Comparison of ENCODE assay signal across 1 cellular context in the genomic region with DNA sequence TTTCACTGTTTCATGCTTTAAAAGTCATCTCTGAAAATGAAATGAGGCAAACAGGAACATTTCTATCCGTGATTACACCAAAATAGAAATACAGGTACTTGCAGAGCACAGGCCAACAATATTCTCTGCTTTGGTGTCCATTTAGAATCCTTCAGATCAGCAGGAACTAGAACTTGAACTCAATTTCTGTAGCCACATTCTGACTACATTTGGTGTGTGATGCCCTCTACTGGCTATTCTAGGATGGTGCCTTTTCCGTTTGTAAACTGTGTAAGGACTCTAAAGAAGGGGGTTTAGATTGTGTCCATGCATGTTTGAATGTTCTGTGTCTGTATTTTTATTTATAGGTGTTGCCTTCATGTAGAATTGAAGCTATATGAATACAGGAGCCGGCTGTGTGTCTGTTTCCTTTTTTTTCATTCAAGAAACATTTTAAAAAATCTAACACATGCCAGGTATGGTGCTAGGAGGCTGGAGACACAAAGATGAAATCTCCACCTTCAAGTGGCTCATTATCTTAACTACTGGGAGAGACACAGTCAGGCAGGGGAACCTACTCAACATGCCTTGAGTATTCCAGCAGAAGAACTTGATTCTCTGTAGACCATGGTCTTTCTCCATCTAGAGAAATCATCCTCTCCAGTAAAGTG.
TF ChIP-seq lines count a peak whose summit lies in the region.

No MANE protein-coding gene starts in this region.

TF ChIP-seq in GM23338, 12 proteins besides CTCF, POLR2A, EP300 and RAD21 (continued from another document):
- TF ChIP-seq, protein P1, sequence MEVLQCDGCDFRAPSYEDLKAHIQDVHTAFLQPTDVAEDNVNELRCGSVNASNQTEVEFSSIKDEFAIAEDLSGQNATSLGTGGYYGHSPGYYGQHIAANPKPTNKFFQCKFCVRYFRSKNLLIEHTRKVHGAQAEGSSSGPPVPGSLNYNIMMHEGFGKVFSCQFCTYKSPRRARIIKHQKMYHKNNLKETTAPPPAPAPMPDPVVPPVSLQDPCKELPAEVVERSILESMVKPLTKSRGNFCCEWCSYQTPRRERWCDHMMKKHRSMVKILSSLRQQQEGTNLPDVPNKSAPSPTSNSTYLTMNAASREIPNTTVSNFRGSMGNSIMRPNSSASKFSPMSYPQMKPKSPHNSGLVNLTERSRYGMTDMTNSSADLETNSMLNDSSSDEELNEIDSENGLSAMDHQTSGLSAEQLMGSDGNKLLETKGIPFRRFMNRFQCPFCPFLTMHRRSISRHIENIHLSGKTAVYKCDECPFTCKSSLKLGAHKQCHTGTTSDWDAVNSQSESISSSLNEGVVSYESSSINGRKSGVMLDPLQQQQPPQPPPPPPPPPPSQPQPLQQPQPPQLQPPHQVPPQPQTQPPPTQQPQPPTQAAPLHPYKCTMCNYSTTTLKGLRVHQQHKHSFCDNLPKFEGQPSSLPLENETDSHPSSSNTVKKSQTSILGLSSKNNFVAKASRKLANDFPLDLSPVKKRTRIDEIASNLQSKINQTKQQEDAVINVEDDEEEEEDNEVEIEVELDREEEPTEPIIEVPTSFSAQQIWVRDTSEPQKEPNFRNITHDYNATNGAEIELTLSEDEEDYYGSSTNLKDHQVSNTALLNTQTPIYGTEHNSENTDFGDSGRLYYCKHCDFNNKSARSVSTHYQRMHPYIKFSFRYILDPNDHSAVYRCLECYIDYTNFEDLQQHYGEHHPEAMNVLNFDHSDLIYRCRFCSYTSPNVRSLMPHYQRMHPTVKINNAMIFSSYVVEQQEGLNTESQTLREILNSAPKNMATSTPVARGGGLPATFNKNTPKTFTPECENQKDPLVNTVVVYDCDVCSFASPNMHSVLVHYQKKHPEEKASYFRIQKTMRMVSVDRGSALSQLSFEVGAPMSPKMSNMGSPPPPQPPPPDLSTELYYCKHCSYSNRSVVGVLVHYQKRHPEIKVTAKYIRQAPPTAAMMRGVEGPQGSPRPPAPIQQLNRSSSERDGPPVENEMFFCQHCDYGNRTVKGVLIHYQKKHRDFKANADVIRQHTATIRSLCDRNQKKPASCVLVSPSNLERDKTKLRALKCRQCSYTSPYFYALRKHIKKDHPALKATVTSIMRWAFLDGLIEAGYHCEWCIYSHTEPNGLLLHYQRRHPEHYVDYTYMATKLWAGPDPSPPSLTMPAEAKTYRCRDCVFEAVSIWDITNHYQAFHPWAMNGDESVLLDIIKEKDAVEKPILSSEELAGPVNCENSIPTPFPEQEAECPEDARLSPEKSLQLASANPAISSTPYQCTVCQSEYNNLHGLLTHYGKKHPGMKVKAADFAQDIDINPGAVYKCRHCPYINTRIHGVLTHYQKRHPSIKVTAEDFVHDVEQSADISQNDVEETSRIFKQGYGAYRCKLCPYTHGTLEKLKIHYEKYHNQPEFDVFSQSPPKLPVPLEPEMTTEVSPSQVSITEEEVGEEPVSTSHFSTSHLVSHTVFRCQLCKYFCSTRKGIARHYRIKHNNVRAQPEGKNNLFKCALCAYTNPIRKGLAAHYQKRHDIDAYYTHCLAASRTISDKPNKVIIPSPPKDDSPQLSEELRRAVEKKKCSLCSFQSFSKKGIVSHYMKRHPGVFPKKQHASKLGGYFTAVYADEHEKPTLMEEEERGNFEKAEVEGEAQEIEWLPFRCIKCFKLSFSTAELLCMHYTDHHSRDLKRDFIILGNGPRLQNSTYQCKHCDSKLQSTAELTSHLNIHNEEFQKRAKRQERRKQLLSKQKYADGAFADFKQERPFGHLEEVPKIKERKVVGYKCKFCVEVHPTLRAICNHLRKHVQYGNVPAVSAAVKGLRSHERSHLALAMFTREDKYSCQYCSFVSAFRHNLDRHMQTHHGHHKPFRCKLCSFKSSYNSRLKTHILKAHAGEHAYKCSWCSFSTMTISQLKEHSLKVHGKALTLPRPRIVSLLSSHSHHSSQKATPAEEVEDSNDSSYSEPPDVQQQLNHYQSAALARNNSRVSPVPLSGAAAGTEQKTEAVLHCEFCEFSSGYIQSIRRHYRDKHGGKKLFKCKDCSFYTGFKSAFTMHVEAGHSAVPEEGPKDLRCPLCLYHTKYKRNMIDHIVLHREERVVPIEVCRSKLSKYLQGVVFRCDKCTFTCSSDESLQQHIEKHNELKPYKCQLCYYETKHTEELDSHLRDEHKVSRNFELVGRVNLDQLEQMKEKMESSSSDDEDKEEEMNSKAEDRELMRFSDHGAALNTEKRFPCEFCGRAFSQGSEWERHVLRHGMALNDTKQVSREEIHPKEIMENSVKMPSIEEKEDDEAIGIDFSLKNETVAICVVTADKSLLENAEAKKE (CRISPR knock-in tag; IDR thresholded peaks at IDR 0.05) = no peak
- TF ChIP-seq EZH2 (IDR thresholded peaks at IDR 0.05; ENCODE audit: low read depth, unreplicated experiment) (no peak), POLR2AphosphoS5 (IDR thresholded peaks at IDR 0.05; ENCODE audit: low read depth) (no peak), ZNF331 (CRISPR knock-in tag; IDR thresholded peaks at IDR 0.05; ENCODE audit: low read depth) (no peak)
- TF ChIP-seq, protein P2, sequence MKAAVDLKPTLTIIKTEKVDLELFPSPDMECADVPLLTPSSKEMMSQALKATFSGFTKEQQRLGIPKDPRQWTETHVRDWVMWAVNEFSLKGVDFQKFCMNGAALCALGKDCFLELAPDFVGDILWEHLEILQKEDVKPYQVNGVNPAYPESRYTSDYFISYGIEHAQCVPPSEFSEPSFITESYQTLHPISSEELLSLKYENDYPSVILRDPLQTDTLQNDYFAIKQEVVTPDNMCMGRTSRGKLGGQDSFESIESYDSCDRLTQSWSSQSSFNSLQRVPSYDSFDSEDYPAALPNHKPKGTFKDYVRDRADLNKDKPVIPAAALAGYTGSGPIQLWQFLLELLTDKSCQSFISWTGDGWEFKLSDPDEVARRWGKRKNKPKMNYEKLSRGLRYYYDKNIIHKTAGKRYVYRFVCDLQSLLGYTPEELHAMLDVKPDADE (IDR thresholded peaks at IDR 0.05) = no peak
